Comparison of ENCODE assay signal across 1 cellular context in genomic region chr14:100838493-100839440, GRCh38.
TF ChIP-seq lines count a peak whose summit lies in the region.

No MANE protein-coding gene starts in this region.

TF ChIP-seq in H1, 55 proteins besides CTCF, POLR2A, EP300 and RAD21:
- TF ChIP-seq ATF3 (IDR thresholded peaks at IDR 0.05; ENCODE audit: insufficient read depth, low read depth, low read length) (no peak), CHD1 (IDR thresholded peaks at IDR 0.05; ENCODE audit: low read depth, low read length) (no peak), SIN3A (conservative IDR thresholded peaks at IDR 0.05 in 1 of 2, IDR thresholded peaks at IDR 0.05 in 1 of 2; ENCODE audit: low read depth in 1 of 2, low read length in 2 of 2) (no peak), BACH1 (IDR thresholded peaks at IDR 0.05; ENCODE audit: low read length) (no peak), E2F6 (IDR thresholded peaks at IDR 0.05) (no peak), CHD7 (IDR thresholded peaks at IDR 0.05; ENCODE audit: insufficient replicate concordance, low read length) (no peak)
